Comparison of ENCODE assay signal across 8 cellular contexts in the genomic region with DNA sequence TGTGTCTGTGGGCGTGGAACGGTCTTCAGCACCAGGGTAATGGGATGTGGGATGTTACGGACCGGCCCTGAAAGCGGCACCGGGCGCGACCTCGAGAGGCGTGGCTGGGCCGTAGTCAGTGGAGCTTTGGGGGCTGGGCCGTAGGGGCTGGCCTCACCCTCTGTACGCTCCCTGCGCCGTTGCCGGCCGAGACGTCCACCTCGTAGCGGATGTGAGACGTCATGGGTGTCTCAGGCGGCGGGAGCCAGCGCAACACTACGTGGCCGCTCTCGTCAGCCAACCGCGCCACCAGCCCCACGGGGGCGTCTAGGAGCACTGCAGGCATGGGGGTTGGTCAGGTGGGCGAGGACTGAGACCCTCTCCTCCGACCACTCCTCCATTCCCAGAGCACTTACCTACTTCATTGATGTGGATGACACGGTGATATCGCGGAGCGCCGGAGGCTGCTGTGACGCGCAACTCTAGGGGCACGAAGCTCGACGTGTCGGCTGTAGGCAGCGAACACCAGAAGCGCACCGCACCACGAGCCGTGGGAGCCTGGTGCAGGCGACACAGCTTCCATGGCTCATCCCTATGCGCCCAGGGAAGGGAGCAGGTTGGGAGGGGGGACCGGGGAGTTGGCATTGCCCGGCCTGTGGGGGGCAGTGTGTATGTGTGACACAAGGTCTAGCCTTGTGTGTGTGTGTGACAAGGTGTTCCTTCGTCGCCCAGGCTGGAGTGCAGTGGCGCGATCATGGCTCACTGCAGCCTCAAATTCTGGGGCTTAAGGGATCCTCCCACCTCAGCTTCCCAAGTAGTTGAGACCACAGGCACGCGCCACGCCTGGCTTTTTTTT. TPM values are rescaled to one million over a fixed set of nuclear protein-coding genes. Genes with fewer than 3 reads are reported as not detected.
DNase-seq lines count a peak whose midpoint lies in the region; ATAC-seq and TF ChIP-seq lines count a peak whose summit lies in the region.

No MANE protein-coding gene starts in this region.

- H3K36me3 Mint-ChIP-seq in activated CD8-positive, alpha-beta T cell treated with anti-CD3 and anti-CD28 coated beads for 36 hours (ENCODE audit: low read depth): peaks cover 14% of the 10 kb centered on the region
- no peaks in the 10 kb centered on the region for H3K36me3 Mint-ChIP-seq in natural killer cell

- H3K27ac Mint-ChIP-seq in activated CD8-positive, alpha-beta T cell treated with anti-CD3 and anti-CD28 coated beads for 36 hours: peak overlapping the region; percentile 96
- peak overlapping the region; percentile 92 to 97 for H3K27ac Mint-ChIP-seq in natural killer cell

- CTCF ChIA-PET in activated CD8-positive, alpha-beta T cell treated with anti-CD3 and anti-CD28 coated beads for 36 hours (lab: Charles Lee): interaction anchor here (0.7 to 4.4 kb wide), 29 partner anchors 8 to 227 kb away, joined by 3 to 38 read pairs (median 4); a partner anchor contains a TSS

- intact Hi-C loops in activated CD8-positive, alpha-beta T cell treated with anti-CD3 and anti-CD28 coated beads for 36 hours (cut with micrococcal nuclease): no loop called here
- intact Hi-C loops in natural killer cell (cut with micrococcal nuclease): loop anchor here (1.0 to 5.0 kb wide), 5 partner anchors 35 to 101 kb away; a partner anchor contains a TSS

- H3K4me1 Mint-ChIP-seq in activated CD8-positive, alpha-beta T cell treated with anti-CD3 and anti-CD28 coated beads for 36 hours (ENCODE audit: low read depth): peaks cover 34% of the 10 kb centered on the region
- H3K4me1 Mint-ChIP-seq in natural killer cell: peaks cover 29 to 37% of the 10 kb centered on the region in 2 donors

- peak overlapping the region; percentile 76 for H3K27ac ChIP-seq in epithelial cell of prostate

- in situ Hi-C loops in ACHN (cut with HindIII; ENCODE audit: low pct_ligation_motif_present, low pct_unique_long_range_greater_than_20kb, low sequenced_read_pairs): no loop called here

- peak overlapping the region; percentile 73 for H3K4me3 Mint-ChIP-seq in activated CD8-positive, alpha-beta T cell treated with anti-CD3 and anti-CD28 coated beads for 36 hours
- H3K4me3 Mint-ChIP-seq in natural killer cell: peak overlapping the region; percentile 98

- peaks cover 13% of the 10 kb centered on the region for H3K27me3 Mint-ChIP-seq in activated CD8-positive, alpha-beta T cell treated with anti-CD3 and anti-CD28 coated beads for 36 hours
- peaks cover 0 to 22% of the 10 kb centered on the region in 2 donors for H3K27me3 Mint-ChIP-seq in natural killer cell (ENCODE audit: low read depth in 2 of 2)

- ATAC-seq in GM18858 (IDR thresholded peaks at IDR 0.05; ENCODE audit: unreplicated experiment) (peak; percentile 14), HG03045 (IDR thresholded peaks at IDR 0.05; ENCODE audit: unreplicated experiment) (peak; percentile 49), natural killer cell (peak; percentile 67 to 86 (median 73))
- peak; percentile 77 for ATAC-seq in activated CD8-positive, alpha-beta T cell treated with anti-CD3 and anti-CD28 coated beads for 36 hours

- no peak for TF ChIP-seq CTCF in activated CD8-positive, alpha-beta T cell treated with anti-CD3 and anti-CD28 coated beads for 36 hours (IDR thresholded peaks at IDR 0.05)
- no peak for TF ChIP-seq CTCF in natural killer cell (IDR thresholded peaks at IDR 0.05)

- POLR2A ChIA-PET in activated CD8-positive, alpha-beta T cell treated with anti-CD3 and anti-CD28 coated beads for 36 hours (lab: Charles Lee): interaction anchor here (0.5 to 2.3 kb wide), 8 partner anchors 26 to 145 kb away, joined by 3 to 26 read pairs (median 4); a partner anchor contains a TSS

- peak; percentile 93 for DNase-seq in ACHN
- peak; percentile 39 for DNase-seq in NCI-H526 treated with DMSO at 0.1 percent for 48 hours (lab: John Stamatoyannopoulos, UW)
- peak; percentile 95 for DNase-seq in activated CD8-positive, alpha-beta T cell treated with anti-CD3 and anti-CD28 coated beads for 36 hours
- DNase-seq in epithelial cell of prostate (ENCODE audit: low read depth, low spot score): no peak
- peak; percentile 77 for DNase-seq in natural killer cell
- DNase-seq in stromal cell of bone marrow (ENCODE audit: low read depth): peak; percentile 40

- no peaks in the 10 kb centered on the region for H3K9me3 Mint-ChIP-seq in activated CD8-positive, alpha-beta T cell treated with anti-CD3 and anti-CD28 coated beads for 36 hours
- no peaks in the 10 kb centered on the region for H3K9me3 Mint-ChIP-seq in natural killer cell

RNA-seq across cellular contexts. Expression of a gene that starts 2.4 kb away (rescaled TPM):
- total RNA-seq in activated CD8-positive, alpha-beta T cell treated with anti-CD3 and anti-CD28 coated beads for 36 hours: 1 to 10 TPM; 7.0 to 9.8 TPM
- 10 to 100 TPM in 2 of 3 donors, 1 to 10 TPM in 1; 7.6 to 10.7 (median 10.3) TPM for total RNA-seq in natural killer cell

RNA-seq across cellular contexts. Expression of a gene that starts 7.3 kb away (rescaled TPM):
- 1 to 10 TPM; 1.5 to 1.8 TPM for total RNA-seq in activated CD8-positive, alpha-beta T cell treated with anti-CD3 and anti-CD28 coated beads for 36 hours
- 1 to 10 TPM; 2.1 to 2.9 (median 2.8) TPM for total RNA-seq in natural killer cell

RNA-seq across cellular contexts. Expression of a gene that starts 26.5 kb away (rescaled TPM):
- 1 to 10 TPM; 1.2 to 1.8 TPM for total RNA-seq in activated CD8-positive, alpha-beta T cell treated with anti-CD3 and anti-CD28 coated beads for 36 hours
- total RNA-seq in natural killer cell: 10 to 100 TPM; 13.3 to 21.1 (median 16.1) TPM

RNA-seq across cellular contexts. Expression of a gene that starts 35.4 kb away (rescaled TPM):
- 10 to 100 TPM in 1 of 2 experiments, 1 to 10 TPM in 1; 9.7 to 10.5 TPM for total RNA-seq in activated CD8-positive, alpha-beta T cell treated with anti-CD3 and anti-CD28 coated beads for 36 hours
- total RNA-seq in natural killer cell: 10 to 100 TPM; 86.9 to 94.9 (median 91.8) TPM

RNA-seq across cellular contexts. Expression of a gene that starts 35.7 kb away (rescaled TPM):
- 10 to 100 TPM; 24.3 to 25.6 TPM for total RNA-seq in activated CD8-positive, alpha-beta T cell treated with anti-CD3 and anti-CD28 coated beads for 36 hours
- total RNA-seq in natural killer cell: 10 to 100 TPM; 25.0 to 29.9 (median 29.5) TPM

Comparison
In these comparisons a context has a peak if more than half of its experiments do, and no peak if none do; other contexts are left out.
1. ATAC-seq: peak in every context shown above with its lines; median percentile 77 in activated CD8-positive, alpha-beta T cell treated with anti-CD3 and anti-CD28 coated beads for 36 hours; 73 in natural killer cell; 49 in HG03045; 14 in GM18858.
2. RNA of a gene that starts 26.5 kb away (total RNA-seq): 13.3 to 21.1 TPM in natural killer cell; 1.2 to 1.8 TPM in activated CD8-positive, alpha-beta T cell treated with anti-CD3 and anti-CD28 coated beads for 36 hours; every median in the first group is over 4 times any median in the second.